14 cellular contexts compared by ENCODE assay signal in the genomic region with DNA sequence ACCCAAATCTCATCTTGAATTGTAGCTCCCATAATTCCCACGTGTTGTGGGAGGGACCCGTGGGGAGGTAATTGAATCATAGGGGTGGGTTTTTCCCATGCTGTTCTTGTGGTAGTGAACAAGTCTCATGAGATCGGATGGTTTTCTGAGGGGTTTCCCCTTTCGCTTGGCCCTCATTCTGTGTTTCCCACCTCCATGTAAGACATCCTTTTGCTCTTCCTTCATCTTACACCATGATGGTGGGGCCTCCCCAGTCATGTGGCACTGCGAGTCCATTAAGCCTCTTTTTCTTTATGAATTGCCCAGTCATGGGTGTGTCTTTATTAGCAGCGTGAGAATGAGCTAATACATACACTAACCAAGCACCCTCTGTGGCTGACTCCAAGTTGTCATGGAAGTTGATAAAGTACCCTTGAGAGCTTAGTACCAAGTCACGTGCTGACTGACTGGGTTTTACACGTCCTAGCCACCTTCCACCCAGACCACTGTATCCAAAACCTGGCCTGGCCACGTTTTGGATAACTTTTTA.
DNase-seq lines count a peak whose midpoint lies in the region; ATAC-seq, FAIRE-seq and TF ChIP-seq lines count a peak whose summit lies in the region.
"Had no signal": no experiment of that assay in that cellular context is flagged by ENCODE, and none has a peak within 500 bp of the region (broad histone marks: within the 10 kb centered on the region; RNA-seq: fewer than 3 reads in every experiment).

No MANE protein-coding gene starts in this region.

- H2AFZ ChIP-seq in ACC112 (ENCODE audit: low read length, unreplicated experiment), result no peak overlapping the region
- H2AFZ ChIP-seq in endothelial cell of umbilical vein (ENCODE audit: low read depth, low read length), result no peak overlapping the region

- peak overlapping the region; percentile 19 for H3K9ac ChIP-seq in endothelial cell of umbilical vein (replicated peaks; ENCODE audit: extremely low read depth, insufficient read depth, low read length)

- H3K36me3 ChIP-seq in ACC112 (ENCODE audit: insufficient read depth, low read length), result no peaks in the 10 kb centered on the region
- no peaks in the 10 kb centered on the region for H3K36me3 ChIP-seq in endothelial cell of umbilical vein (ENCODE audit: control insufficient read depth in 2 of 2, extremely low read depth in 1 of 2, insufficient read depth in 2 of 2, low read length in 2 of 2)
- H3K36me3 ChIP-seq in spleen, result no peaks in the 10 kb centered on the region
- H3K36me3 ChIP-seq in uterus, result no peaks in the 10 kb centered on the region
- H3K36me3 ChIP-seq: BE2C had no signal

- no peak overlapping the region for H3K4me3 Mint-ChIP-seq in Calu3 (ENCODE audit: low read depth, unreplicated experiment)
- H3K4me3 Mint-ChIP-seq in stimulated activated naive B cell treated with anti-CD40 and anti-IgM and Interleukin-4, amounts not matched to agents 10 μg/mL and 1 μg/mL and 100 μg/mL, for 72 hours, result no peak overlapping the region
- H3K4me3 Mint-ChIP-seq: CD8-positive, alpha-beta memory T cell had no signal

- TF ChIP-seq CTCF in Calu3 (IDR thresholded peaks at IDR 0.05; ENCODE audit: unreplicated experiment), result no peak
- no peak for TF ChIP-seq CTCF in endothelial cell of umbilical vein (IDR thresholded peaks at IDR 0.05; ENCODE audit: extremely low read depth in 1 of 2, insufficient read depth in 1 of 2, low read depth in 1 of 2, low read length in 2 of 2)
- TF ChIP-seq CTCF in spleen (IDR thresholded peaks at IDR 0.05 in 8 of 11, conservative IDR thresholded peaks at IDR 0.05 in 3 of 11), result no peak
- no peak for TF ChIP-seq CTCF in uterus (IDR thresholded peaks at IDR 0.05)

- no peak for TF ChIP-seq POLR2A in endothelial cell of umbilical vein (IDR thresholded peaks at IDR 0.05; ENCODE audit: low read depth, low read length)
- no peak for TF ChIP-seq POLR2A in spleen (IDR thresholded peaks at IDR 0.05)
- no peak for TF ChIP-seq POLR2A in uterus (IDR thresholded peaks at IDR 0.05)

- H3K9me1 ChIP-seq in endothelial cell of umbilical vein (replicated peaks; ENCODE audit: control insufficient read depth, extremely low read depth, insufficient read depth, low read length), result no peaks in the 10 kb centered on the region

- peak overlapping the region; percentile 19 for H3K27ac Mint-ChIP-seq in Calu3 (ENCODE audit: unreplicated experiment)
- H3K27ac Mint-ChIP-seq in stimulated activated naive B cell treated with anti-CD40 and anti-IgM and Interleukin-4, amounts not matched to agents 10 μg/mL and 1 μg/mL and 100 μg/mL, for 72 hours, result no peak overlapping the region
- H3K27ac Mint-ChIP-seq: CD8-positive, alpha-beta memory T cell had no signal

- peaks cover 3% of the 10 kb centered on the region for H3K4me1 ChIP-seq in ACC112 (ENCODE audit: control insufficient read depth, insufficient read depth, low read length, unreplicated experiment)
- peaks cover 17% of the 10 kb centered on the region for H3K4me1 ChIP-seq in endothelial cell of umbilical vein (ENCODE audit: control insufficient read depth, extremely low read depth, insufficient read depth, low read length)
- peaks cover 0 to 33% (median 0%) of the 10 kb centered on the region in 6 donors for H3K4me1 ChIP-seq in spleen
- H3K4me1 ChIP-seq in uterus, result no peaks in the 10 kb centered on the region
- H3K4me1 ChIP-seq: BE2C had no signal

- DNase-seq in Calu3 (no peak), endothelial cell of umbilical vein (ENCODE audit: low read depth, low spot score) (no peak), DMS 273 treated with DMSO at 0.1 percent for 48 hours (lab: John Stamatoyannopoulos, UW) (no peak), spleen (no peak), uterus (no peak)
- peak; percentile 31 for DNase-seq in stimulated activated naive B cell treated with anti-CD40 and anti-IgM and Interleukin-4, amounts not matched to agents 10 μg/mL and 1 μg/mL and 100 μg/mL, for 72 hours
- DNase-seq: BE2C; CD8-positive, alpha-beta memory T cell; EL; NCI-H1436; NCI-H2029 treated with DMSO at 0.1 percent for 48 hours; NCI-H510A treated with DMSO at 0.1 percent for 48 hours had no signal

- H3K4me2 ChIP-seq in endothelial cell of umbilical vein (ENCODE audit: insufficient read depth, low read length), result peak overlapping the region; percentile 57

- BruUV-seq in Calu3 (replicated peaks; lab: Mats Ljungman, UMichigan), result no TSS peak
- BruUV-seq in endothelial cell of umbilical vein (replicated peaks; lab: Mats Ljungman, UMichigan), result no TSS peak

- H3K4me3 ChIP-seq in ACC112 (ENCODE audit: low read depth, low read length), result no peak overlapping the region
- no peak overlapping the region for H3K4me3 ChIP-seq in endothelial cell of umbilical vein (replicated peaks in 1 of 3; ENCODE audit: insufficient read depth in 1 of 3, low read depth in 1 of 3, low read length in 3 of 3)
- H3K4me3 ChIP-seq in spleen, result no peak overlapping the region
- H3K4me3 ChIP-seq in uterus, result no peak overlapping the region

- no peak for FAIRE-seq in endothelial cell of umbilical vein (lab: Jason Lieb, UNC)
- FAIRE-seq: RCC 7860 had no signal

- H3K36me3 Mint-ChIP-seq in Calu3 (ENCODE audit: insufficient read depth, unreplicated experiment), result no peaks in the 10 kb centered on the region
- no peaks in the 10 kb centered on the region for H3K36me3 Mint-ChIP-seq in stimulated activated naive B cell treated with anti-CD40 and anti-IgM and Interleukin-4, amounts not matched to agents 10 μg/mL and 1 μg/mL and 100 μg/mL, for 72 hours
- H3K36me3 Mint-ChIP-seq: CD8-positive, alpha-beta memory T cell had no signal

- H3K9me3 ChIP-seq in endothelial cell of umbilical vein (replicated peaks; ENCODE audit: control insufficient read depth, insufficient read depth, low read length), result no peaks in the 10 kb centered on the region
- H3K9me3 ChIP-seq in spleen, result no peaks in the 10 kb centered on the region
- H3K9me3 ChIP-seq in uterus, result no peaks in the 10 kb centered on the region
- H3K9me3 ChIP-seq: BE2C had no signal

- CTCF ChIA-PET in Calu3 (lab: Charles Lee), result interaction anchor here (0.6 kb wide), 1 partner anchor 155 kb away, joined by 6 read pairs; no protein-coding TSS in a partner anchor
- CTCF ChIA-PET in endothelial cell of umbilical vein (lab: Charles Lee), result no interaction called here

- H4K20me1 ChIP-seq in endothelial cell of umbilical vein (replicated peaks; ENCODE audit: control insufficient read depth, extremely low read depth, insufficient read depth, low read length), result no peaks in the 10 kb centered on the region

- H3K27ac ChIP-seq in ACC112 (ENCODE audit: low read depth, low read length) (peak overlapping the region; percentile 35; the same call in 1 of the 2 replicates), endothelial cell of umbilical vein (ENCODE audit: insufficient read depth, low read depth, low read length) (peak overlapping the region; percentile 75), spleen (peak overlapping the region in 1 of 8 donors; percentile 63), uterus (no peak overlapping the region)

- no peaks in the 10 kb centered on the region for H3K27me3 Mint-ChIP-seq in Calu3 (ENCODE audit: unreplicated experiment)
- peaks cover 19 to 37% of the 10 kb centered on the region in 2 donors for H3K27me3 Mint-ChIP-seq in stimulated activated naive B cell treated with anti-CD40 and anti-IgM and Interleukin-4, amounts not matched to agents 10 μg/mL and 1 μg/mL and 100 μg/mL, for 72 hours

- H3K27me3 ChIP-seq in ACC112 (ENCODE audit: insufficient read depth, low read length) (no peaks in the 10 kb centered on the region), endothelial cell of umbilical vein (ENCODE audit: control insufficient read depth in 2 of 2, insufficient read depth in 2 of 2, low read length in 2 of 2) (no peaks in the 10 kb centered on the region), spleen (replicated peaks in 1 of 7) (no peaks in the 10 kb centered on the region), uterus (no peaks in the 10 kb centered on the region)
- H3K27me3 ChIP-seq: BE2C had no signal

- POLR2A ChIA-PET in endothelial cell of umbilical vein (lab: Charles Lee), result no interaction called here

- dilution Hi-C loops in endothelial cell of umbilical vein (cut with MboI; ENCODE audit: extremely low pct_ligation_motif_present, low sequenced_read_pairs), result no loop called here

- H3K79me2 ChIP-seq in ACC112 (ENCODE audit: control insufficient read depth, insufficient read depth, low read length, unreplicated experiment), result no peaks in the 10 kb centered on the region
- H3K79me2 ChIP-seq in endothelial cell of umbilical vein (ENCODE audit: control insufficient read depth, insufficient read depth, low read length), result no peaks in the 10 kb centered on the region

- peaks cover 5% of the 10 kb centered on the region for H3K9me3 Mint-ChIP-seq in Calu3 (ENCODE audit: low read depth, unreplicated experiment)
- H3K9me3 Mint-ChIP-seq in stimulated activated naive B cell treated with anti-CD40 and anti-IgM and Interleukin-4, amounts not matched to agents 10 μg/mL and 1 μg/mL and 100 μg/mL, for 72 hours, result peaks cover 7 to 11% of the 10 kb centered on the region in 2 donors
- H3K9me3 Mint-ChIP-seq: CD8-positive, alpha-beta memory T cell had no signal

- intact Hi-C loops in Calu3 (cut with micrococcal nuclease; ENCODE audit: unreplicated experiment) (no loop called here), endothelial cell of umbilical vein (cut with micrococcal nuclease) (no loop called here), spleen (cut with DNase I; ENCODE audit: low total_unique reads) (no loop called here), uterus (cut with DNase I; ENCODE audit: low total_unique reads) (no loop called here)

- peak; percentile 67 to 84 for ATAC-seq in stimulated activated naive B cell treated with anti-CD40 and anti-IgM and Interleukin-4, amounts not matched to agents 10 μg/mL and 1 μg/mL and 100 μg/mL, for 72 hours (replicated peaks)

- peaks cover 56% of the 10 kb centered on the region for H3K4me1 Mint-ChIP-seq in Calu3 (ENCODE audit: low read depth, unreplicated experiment)
- peaks cover 22 to 24% of the 10 kb centered on the region in 2 donors for H3K4me1 Mint-ChIP-seq in stimulated activated naive B cell treated with anti-CD40 and anti-IgM and Interleukin-4, amounts not matched to agents 10 μg/mL and 1 μg/mL and 100 μg/mL, for 72 hours

- 65 to 83% (median 74%) methylated on average over 9 of the region's 9 CpGs for WGBS in spleen, 5 donors

TF ChIP-seq in endothelial cell of umbilical vein, 7 proteins besides CTCF, POLR2A, EP300 and RAD21 (continues in another document):
- no peak for TF ChIP-seq EZH2 (IDR thresholded peaks at IDR 0.05; ENCODE audit: borderline replicate concordance, low read depth, low read length, severe bottlenecking)
- no peak for TF ChIP-seq GATA2 (IDR thresholded peaks at IDR 0.05; ENCODE audit: insufficient read depth, insufficient read length, low read depth, low read length)
- TF ChIP-seq POLR2AphosphoS5 (IDR thresholded peaks at IDR 0.05; ENCODE audit: insufficient read depth, low read depth, low read length), result no peak
- no peak for TF ChIP-seq MYC (IDR thresholded peaks at IDR 0.05; ENCODE audit: low read depth, low read length)
- no peak for TF ChIP-seq FOS (IDR thresholded peaks at IDR 0.05; ENCODE audit: borderline replicate concordance, insufficient read depth, low read length)
- no peak for TF ChIP-seq JUN (IDR thresholded peaks at IDR 0.05; ENCODE audit: borderline replicate concordance, insufficient read depth, insufficient read length, low read depth)

Comparison
In these comparisons a context has a peak if more than half of its experiments do, and no peak if none do; other contexts are left out.
1. H3K27ac ChIP-seq: peak in ACC112 (single experiment) and endothelial cell of umbilical vein (single experiment); none in uterus (0 of 2).